ENCODE assay signal across 1 cellular context in genomic region chr4:48212165-48212564, GRCh38.
TF ChIP-seq lines count a peak whose summit lies in the region.

No MANE protein-coding gene starts in this region.

TF ChIP-seq in K562, 482 proteins besides CTCF, POLR2A, EP300 and RAD21 (continued from another document and continues in another):
- no peak for TF ChIP-seq ZNF318 (IDR thresholded peaks at IDR 0.05; ENCODE audit: borderline replicate concordance in 1 of 2, low read depth in 1 of 2)
- no peak for TF ChIP-seq HES1 (IDR thresholded peaks at IDR 0.05; ENCODE audit: low read depth)
- TF ChIP-seq ETV6 (IDR thresholded peaks at IDR 0.05; ENCODE audit: borderline replicate concordance in 1 of 2, low read depth in 2 of 2, low read length in 1 of 2): peak; percentile 95 to 99; a peak in 3 of 4 replicates
- no peak for TF ChIP-seq ETV6 (CRISPR knock-in tag; IDR thresholded peaks at IDR 0.05; ENCODE audit: borderline replicate concordance)
- no peak for TF ChIP-seq RERE (CRISPR knock-in tag; IDR thresholded peaks at IDR 0.05; ENCODE audit: borderline replicate concordance)
- no peak for TF ChIP-seq BHLHE40 (IDR thresholded peaks at IDR 0.05; ENCODE audit: low read length)
- no peak for TF ChIP-seq SMARCC2 (IDR thresholded peaks at IDR 0.05; ENCODE audit: low read depth)
- no peak for TF ChIP-seq MNT (conservative IDR thresholded peaks at IDR 0.05)
- no peak for TF ChIP-seq NR4A1 (CRISPR knock-in tag; IDR thresholded peaks at IDR 0.05)
- TF ChIP-seq NR4A1 (tag; IDR thresholded peaks at IDR 0.05): no peak
- peak; percentile 84; the same call in 1 of the 2 replicates for TF ChIP-seq RNF2 (IDR thresholded peaks at IDR 0.05)
- TF ChIP-seq ZNF445 (CRISPR knock-in tag; IDR thresholded peaks at IDR 0.05; ENCODE audit: low read depth): no peak
- peak; percentile 71 for TF ChIP-seq ARID1B (IDR thresholded peaks at IDR 0.05)
- no peak for TF ChIP-seq RUNX1 (IDR thresholded peaks at IDR 0.05; ENCODE audit: low read depth)
- no peak for TF ChIP-seq ZNF12 (CRISPR knock-in tag; IDR thresholded peaks at IDR 0.05)
- no peak; a peak in 1 of 4 replicates for TF ChIP-seq BCLAF1 (IDR thresholded peaks at IDR 0.05; ENCODE audit: borderline replicate concordance in 1 of 2, control insufficient read depth in 1 of 2, low read depth in 2 of 2, low read length in 1 of 2)
- TF ChIP-seq PCBP1 (IDR thresholded peaks at IDR 0.05; ENCODE audit: low read depth, low read length, poor library complexity, severe bottlenecking): no peak
- no peak for TF ChIP-seq MTF1 (CRISPR knock-in tag; IDR thresholded peaks at IDR 0.05; ENCODE audit: borderline replicate concordance)
- TF ChIP-seq STAG1 (CRISPR knock-in tag; IDR thresholded peaks at IDR 0.05; ENCODE audit: borderline replicate concordance): no peak
- no peak for TF ChIP-seq RBM14 (IDR thresholded peaks at IDR 0.05; ENCODE audit: borderline replicate concordance, insufficient read depth, low read depth, low read length)
- no peak for TF ChIP-seq FOXJ2 (tag; IDR thresholded peaks at IDR 0.05)
- 0 out of 2 replicates have a peak, but pooled peaks have one; percentile 25 for TF ChIP-seq EP400 (IDR thresholded peaks at IDR 0.05)
- no peak for TF ChIP-seq KLF16 (IDR thresholded peaks at IDR 0.05)
- TF ChIP-seq ZNF77 (CRISPR knock-in tag; IDR thresholded peaks at IDR 0.05): no peak
- TF ChIP-seq TCF7 (IDR thresholded peaks at IDR 0.05; ENCODE audit: borderline replicate concordance): no peak
- TF ChIP-seq VEZF1 (CRISPR knock-in tag; IDR thresholded peaks at IDR 0.05): peak; percentile 42; the same call in 1 of the 2 replicates
- no peak for TF ChIP-seq ZNF124 (CRISPR knock-in tag; IDR thresholded peaks at IDR 0.05)
- TF ChIP-seq ZNF586 (CRISPR knock-in tag; conservative IDR thresholded peaks at IDR 0.05): no peak
- no peak for TF ChIP-seq E2F1 (CRISPR knock-in tag; IDR thresholded peaks at IDR 0.05)
- TF ChIP-seq POLR2AphosphoS5 (IDR thresholded peaks at IDR 0.05; ENCODE audit: control insufficient read depth, insufficient read depth, low read depth, low read length): no peak
- no peak for TF ChIP-seq MXI1 (IDR thresholded peaks at IDR 0.05; ENCODE audit: low read depth, low read length)
- TF ChIP-seq ZNF395 (CRISPR knock-in tag; IDR thresholded peaks at IDR 0.05): no peak
- TF ChIP-seq CBX2 (IDR thresholded peaks at IDR 0.05; ENCODE audit: insufficient read depth, low read length, poor library complexity, severe bottlenecking): no peak
